8 cellular contexts compared by ENCODE assay signal in the genomic region with DNA sequence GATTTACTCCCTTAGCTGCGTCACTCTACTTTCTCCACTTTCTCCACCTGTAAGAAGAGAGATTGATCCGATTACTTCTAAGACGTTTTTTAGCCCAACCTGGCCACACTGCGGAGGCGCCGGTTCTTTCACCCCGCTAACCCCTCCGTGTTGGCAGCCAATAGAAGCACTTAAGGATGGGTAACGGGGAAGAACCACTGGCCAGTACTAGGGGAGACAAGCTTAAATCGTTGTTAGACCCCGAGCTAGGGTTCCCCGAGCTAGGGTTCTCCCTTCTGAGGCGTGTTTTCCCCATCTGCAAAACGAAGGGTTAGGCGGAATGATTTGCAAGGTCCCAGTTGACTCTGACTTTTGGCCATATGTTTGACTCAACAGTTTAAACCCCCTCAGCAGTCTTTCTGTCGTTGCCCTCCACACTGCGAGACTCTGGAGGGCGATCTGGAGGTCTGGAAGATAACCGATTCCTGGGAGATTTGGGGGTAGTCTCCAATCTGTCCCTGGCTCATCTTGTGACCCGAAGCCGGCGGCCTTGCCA. TPM values are rescaled to one million over a fixed set of nuclear protein-coding genes. Genes with fewer than 3 reads are reported as not detected.
DNase-seq lines count a peak whose midpoint lies in the region; ATAC-seq and TF ChIP-seq lines count a peak whose summit lies in the region.

No MANE protein-coding gene starts in this region.

- CTCF ChIA-PET in RWPE1 (lab: Yijun Ruan, JAX), result interaction anchor here (0.6 to 0.7 kb wide), 2 partner anchors 197 to 655 kb away, joined by 3 to 4 read pairs; no protein-coding TSS in a partner anchor
- CTCF ChIA-PET in naive thymus-derived CD4-positive, alpha-beta T cell (lab: Charles Lee), result interaction anchor here (1.3 kb wide), 1 partner anchor 40 kb away, joined by 3 read pairs; no protein-coding TSS in a partner anchor

- H3K36me3 Mint-ChIP-seq in activated T-cell treated with anti-CD3 and anti-CD28 coated beads, Interleukin-2, amount 50 U/mL, for 24 hours (ENCODE audit: low read depth), result peaks cover 81% of the 10 kb centered on the region
- peaks cover 5 to 39% (median 28%) of the 10 kb centered on the region in 5 donors for H3K36me3 Mint-ChIP-seq in naive thymus-derived CD4-positive, alpha-beta T cell

- intact Hi-C loops in naive thymus-derived CD4-positive, alpha-beta T cell (cut with micrococcal nuclease), result loop anchor here in 1 of 2 donors (2.0 kb wide), 2 partner anchors 40 to 1192 kb away; no protein-coding TSS in a partner anchor

- no peaks in the 10 kb centered on the region for H3K27me3 ChIP-seq in endocrine pancreas (ENCODE audit: control insufficient read depth, insufficient read depth, low read length)
- H3K27me3 ChIP-seq in naive thymus-derived CD4-positive, alpha-beta T cell (ENCODE audit: control insufficient read depth in 2 of 2, insufficient read depth in 2 of 2, low read length in 2 of 2), result no peaks in the 10 kb centered on the region

- no peaks in the 10 kb centered on the region for H3K36me3 ChIP-seq in endocrine pancreas (ENCODE audit: control insufficient read depth, insufficient read depth, low read length)
- H3K36me3 ChIP-seq in naive thymus-derived CD4-positive, alpha-beta T cell (ENCODE audit: control insufficient read depth in 2 of 3, insufficient read depth in 3 of 3, low read length in 3 of 3), result peaks cover 0 to 4% (median 4%) of the 10 kb centered on the region in 3 experiments

- peaks cover 6% of the 10 kb centered on the region for H3K9me3 Mint-ChIP-seq in activated T-cell treated with anti-CD3 and anti-CD28 coated beads, Interleukin-2, amount 50 U/mL, for 24 hours
- H3K9me3 Mint-ChIP-seq in naive thymus-derived CD4-positive, alpha-beta T cell, result peaks cover 0 to 5% (median 0%) of the 10 kb centered on the region in 11 donors

- H3K27ac ChIP-seq in RWPE1, result peak overlapping the region; percentile 87
- H3K27ac ChIP-seq in naive thymus-derived CD4-positive, alpha-beta T cell (ENCODE audit: low read depth, low read length), result peak overlapping the region; percentile 98

- H3K27me3 Mint-ChIP-seq in activated T-cell treated with anti-CD3 and anti-CD28 coated beads, Interleukin-2, amount 50 U/mL, for 24 hours, result no peaks in the 10 kb centered on the region
- no peaks in the 10 kb centered on the region for H3K27me3 Mint-ChIP-seq in naive thymus-derived CD4-positive, alpha-beta T cell

- H3K27ac Mint-ChIP-seq in activated T-cell treated with anti-CD3 and anti-CD28 coated beads, Interleukin-2, amount 50 U/mL, for 24 hours, result peak overlapping the region; percentile 99
- peak overlapping the region; percentile 97 to 99 (median 98) for H3K27ac Mint-ChIP-seq in naive thymus-derived CD4-positive, alpha-beta T cell

- peak overlapping the region; percentile 98 for H3K4me3 Mint-ChIP-seq in activated T-cell treated with anti-CD3 and anti-CD28 coated beads, Interleukin-2, amount 50 U/mL, for 24 hours
- peak overlapping the region; percentile 90 to 98 (median 96) for H3K4me3 Mint-ChIP-seq in naive thymus-derived CD4-positive, alpha-beta T cell

- peak; percentile 9 for ATAC-seq in HG02759 (IDR thresholded peaks at IDR 0.05; ENCODE audit: unreplicated experiment)
- peak; percentile 7 for ATAC-seq in naive thymus-derived CD4-positive, alpha-beta T cell

- peak overlapping the region; percentile 85 for H3K4me3 ChIP-seq in endocrine pancreas (ENCODE audit: control insufficient read depth, insufficient read depth, low read length)
- H3K4me3 ChIP-seq in naive thymus-derived CD4-positive, alpha-beta T cell (ENCODE audit: low read length), result peak overlapping the region; percentile 79

- TF ChIP-seq CTCF in RWPE1 (conservative IDR thresholded peaks at IDR 0.05; ENCODE audit: low read depth), result no peak

- POLR2A ChIA-PET in RWPE1 (lab: Yijun Ruan, JAX; ENCODE audit: low non-redundant PET), result no interaction called here
- POLR2A ChIA-PET in naive thymus-derived CD4-positive, alpha-beta T cell (lab: Charles Lee), result interaction anchor here (0.6 to 2.9 kb wide), 17 partner anchors 8 to 550 kb away, joined by 3 to 37 read pairs (median 4); a partner anchor contains a TSS

- H3K9ac ChIP-seq in endocrine pancreas (ENCODE audit: control insufficient read depth, insufficient read depth, low read length), result peak overlapping the region; percentile 75

- no peaks in the 10 kb centered on the region for H3K9me3 ChIP-seq in endocrine pancreas (ENCODE audit: control insufficient read depth, low read length)
- H3K9me3 ChIP-seq in naive thymus-derived CD4-positive, alpha-beta T cell (ENCODE audit: control insufficient read depth in 2 of 3, low read length in 3 of 3), result no peaks in the 10 kb centered on the region

- no peak for DNase-seq in activated T-cell treated with anti-CD3 and anti-CD28 coated beads, Interleukin-2, amount 50 U/mL, for 24 hours
- DNase-seq in activated T-cell treated with anti-CD3 and anti-CD28 coated beads, Interleukin-2, amount 50 U/mL, for 1 hour, result no peak
- DNase-seq in RWPE1 (ENCODE audit: low spot score), result no peak
- peak in 1 of 9 donors; percentile 8 for DNase-seq in naive thymus-derived CD4-positive, alpha-beta T cell
- no peak for DNase-seq in NCI-H446 treated with DMSO at 0.1 percent for 48 hours (lab: John Stamatoyannopoulos, UW)
- DNase-seq in amniotic stem cell (lab: John Stamatoyannopoulos, UW), result no peak

- H3K4me1 ChIP-seq in endocrine pancreas (ENCODE audit: control insufficient read depth, insufficient read depth, low read length), result no peaks in the 10 kb centered on the region
- peaks cover 14 to 19% of the 10 kb centered on the region in 2 donors for H3K4me1 ChIP-seq in naive thymus-derived CD4-positive, alpha-beta T cell (ENCODE audit: control insufficient read depth in 2 of 2, insufficient read depth in 2 of 2, low read length in 2 of 2)

- H3K4me1 Mint-ChIP-seq in activated T-cell treated with anti-CD3 and anti-CD28 coated beads, Interleukin-2, amount 50 U/mL, for 24 hours (ENCODE audit: low read depth), result peaks cover 57% of the 10 kb centered on the region
- peaks cover 37 to 73% (median 59%) of the 10 kb centered on the region in 7 donors for H3K4me1 Mint-ChIP-seq in naive thymus-derived CD4-positive, alpha-beta T cell

RNA-seq across cellular contexts. Expression of a gene that starts 0.6 kb away (rescaled TPM):
- total RNA-seq in naive thymus-derived CD4-positive, alpha-beta T cell, result 10 to 100 TPM; 11.4 to 28.5 (median 14.5) TPM
- 10 to 100 TPM; 26.7 to 28.6 TPM for polyA plus RNA-seq in naive thymus-derived CD4-positive, alpha-beta T cell
